Comparison of ENCODE assay signal across 1 cellular context in genomic region chr5:132385321-132386105, GRCh38.
TF ChIP-seq lines count a peak whose summit lies in the region.

No MANE protein-coding gene starts in this region.

TF ChIP-seq in H1, 55 proteins besides CTCF, POLR2A, EP300 and RAD21:
- 0 out of 2 replicates have a peak, but pooled peaks have one; percentile 43 for TF ChIP-seq MAX (IDR thresholded peaks at IDR 0.05)
- TF ChIP-seq TEAD4 (IDR thresholded peaks at IDR 0.05; ENCODE audit: low read depth, low read length), result no peak
- TF ChIP-seq ATF3 (IDR thresholded peaks at IDR 0.05; ENCODE audit: insufficient read depth, low read depth, low read length), result no peak; the same call in 1 of the 2 replicates
- TF ChIP-seq YY1 (IDR thresholded peaks at IDR 0.05; ENCODE audit: low read depth, low read length), result 0 out of 2 replicates have a peak, but pooled peaks have one; percentile 11
- TF ChIP-seq TAF7 (optimal IDR thresholded peaks at IDR 0.05; ENCODE audit: borderline replicate concordance, low read depth, low read length), result no peak
- TF ChIP-seq TCF12 (IDR thresholded peaks at IDR 0.05; ENCODE audit: low read depth, low read length), result no peak
- no peak for TF ChIP-seq POLR2AphosphoS5 (IDR thresholded peaks at IDR 0.05; ENCODE audit: low read depth, low read length)
- TF ChIP-seq RFX5 (IDR thresholded peaks at IDR 0.05; ENCODE audit: borderline replicate concordance, low read depth, low read length), result no peak
- TF ChIP-seq CHD7 (IDR thresholded peaks at IDR 0.05; ENCODE audit: insufficient replicate concordance, low read length), result no peak
- TF ChIP-seq RBBP5 (IDR thresholded peaks at IDR 0.05; ENCODE audit: borderline replicate concordance, low read depth, low read length), result no peak
